Comparison of ENCODE assay signal across 2 cellular contexts in the genomic region with DNA sequence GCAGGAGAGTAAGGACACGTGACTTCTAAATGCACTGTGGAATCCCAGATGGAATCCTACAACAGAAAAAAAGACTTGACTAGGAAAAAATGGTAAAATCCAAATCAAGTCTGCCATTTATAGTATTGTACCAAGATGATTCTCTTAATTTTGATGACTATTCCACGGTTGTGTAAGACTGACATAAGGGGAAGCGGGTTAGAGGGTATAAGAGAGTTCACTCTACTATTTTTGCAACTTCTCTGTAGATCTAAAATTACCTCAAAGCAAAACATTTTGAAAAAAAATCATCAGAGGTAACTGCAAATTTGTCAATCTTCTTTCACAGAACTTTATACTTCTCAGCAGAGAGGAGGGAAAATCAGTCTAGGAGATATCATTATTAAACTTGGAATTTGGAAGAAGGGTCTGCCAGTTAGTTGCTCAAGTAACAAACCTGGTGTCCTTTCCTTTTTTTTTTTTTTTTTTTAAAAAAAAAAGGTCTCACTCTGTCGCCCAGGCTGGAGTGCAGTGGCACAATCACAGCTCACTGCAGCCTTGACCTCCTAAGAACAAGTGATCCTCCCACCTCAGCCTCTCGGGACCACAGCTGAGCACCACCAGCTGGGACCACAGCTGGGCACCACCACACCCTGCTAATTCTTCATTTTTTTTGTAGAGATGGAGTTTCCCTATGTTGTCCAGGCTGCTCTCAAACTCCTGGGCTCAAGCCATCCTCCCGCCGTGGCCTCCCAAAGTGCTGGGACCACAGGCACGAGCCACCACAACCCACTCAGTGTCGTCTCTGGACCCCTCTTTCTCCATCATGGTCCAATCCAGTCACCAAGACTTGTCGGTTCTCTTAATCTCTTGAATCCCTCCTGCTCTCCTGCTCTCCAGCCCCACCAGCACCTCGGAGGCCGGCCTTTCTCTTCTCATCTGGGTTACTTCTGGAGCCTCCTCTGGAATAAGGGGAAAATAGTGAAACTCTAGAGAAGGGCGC.
TF ChIP-seq lines count a peak whose summit lies in the region.

No MANE protein-coding gene starts in this region.

TF ChIP-seq in HCT116, 20 proteins besides CTCF, POLR2A, EP300 and RAD21:
- TF ChIP-seq EZH2phosphoT487 (IDR thresholded peaks at IDR 0.05; ENCODE audit: borderline replicate concordance) (no peak), TCF7L2 (IDR thresholded peaks at IDR 0.05; ENCODE audit: borderline replicate concordance, extremely low read depth, insufficient read depth, insufficient read length) (no peak), SIN3A (IDR thresholded peaks at IDR 0.05; ENCODE audit: low read depth) (no peak), ZNF274 (IDR thresholded peaks at IDR 0.05; ENCODE audit: low read depth, low read length) (no peak), SP1 (IDR thresholded peaks at IDR 0.05; ENCODE audit: low read depth) (no peak), ZFX (IDR thresholded peaks at IDR 0.05) (no peak), EGR1 (IDR thresholded peaks at IDR 0.05; ENCODE audit: low read depth) (no peak), CEBPB (IDR thresholded peaks at IDR 0.05; ENCODE audit: low read depth) (no peak), ELF1 (IDR thresholded peaks at IDR 0.05; ENCODE audit: borderline replicate concordance, low read depth) (no peak), CBX3 (IDR thresholded peaks at IDR 0.05; ENCODE audit: low read depth) (no peak), POLR2AphosphoS5 (IDR thresholded peaks at IDR 0.05; ENCODE audit: low read depth, low read length) (no peak), SRF (IDR thresholded peaks at IDR 0.05; ENCODE audit: low read depth) (no peak), EZH2 (IDR thresholded peaks at IDR 0.05) (no peak), FOSL1 (IDR thresholded peaks at IDR 0.05; ENCODE audit: low read depth) (no peak)
- TF ChIP-seq, protein P1, sequence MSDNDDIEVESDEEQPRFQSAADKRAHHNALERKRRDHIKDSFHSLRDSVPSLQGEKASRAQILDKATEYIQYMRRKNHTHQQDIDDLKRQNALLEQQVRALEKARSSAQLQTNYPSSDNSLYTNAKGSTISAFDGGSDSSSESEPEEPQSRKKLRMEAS (IDR thresholded peaks at IDR 0.05): no peak
- TF ChIP-seq, protein P2, sequence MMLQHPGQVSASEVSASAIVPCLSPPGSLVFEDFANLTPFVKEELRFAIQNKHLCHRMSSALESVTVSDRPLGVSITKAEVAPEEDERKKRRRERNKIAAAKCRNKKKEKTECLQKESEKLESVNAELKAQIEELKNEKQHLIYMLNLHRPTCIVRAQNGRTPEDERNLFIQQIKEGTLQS (IDR thresholded peaks at IDR 0.05): no peak
- TF ChIP-seq, protein P3, sequence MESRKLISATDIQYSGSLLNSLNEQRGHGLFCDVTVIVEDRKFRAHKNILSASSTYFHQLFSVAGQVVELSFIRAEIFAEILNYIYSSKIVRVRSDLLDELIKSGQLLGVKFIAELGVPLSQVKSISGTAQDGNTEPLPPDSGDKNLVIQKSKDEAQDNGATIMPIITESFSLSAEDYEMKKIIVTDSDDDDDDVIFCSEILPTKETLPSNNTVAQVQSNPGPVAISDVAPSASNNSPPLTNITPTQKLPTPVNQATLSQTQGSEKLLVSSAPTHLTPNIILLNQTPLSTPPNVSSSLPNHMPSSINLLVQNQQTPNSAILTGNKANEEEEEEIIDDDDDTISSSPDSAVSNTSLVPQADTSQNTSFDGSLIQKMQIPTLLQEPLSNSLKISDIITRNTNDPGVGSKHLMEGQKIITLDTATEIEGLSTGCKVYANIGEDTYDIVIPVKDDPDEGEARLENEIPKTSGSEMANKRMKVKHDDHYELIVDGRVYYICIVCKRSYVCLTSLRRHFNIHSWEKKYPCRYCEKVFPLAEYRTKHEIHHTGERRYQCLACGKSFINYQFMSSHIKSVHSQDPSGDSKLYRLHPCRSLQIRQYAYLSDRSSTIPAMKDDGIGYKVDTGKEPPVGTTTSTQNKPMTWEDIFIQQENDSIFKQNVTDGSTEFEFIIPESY (IDR thresholded peaks at IDR 0.05; ENCODE audit: extremely low read depth, insufficient replicate concordance, low read length): no peak
- TF ChIP-seq, protein P4, sequence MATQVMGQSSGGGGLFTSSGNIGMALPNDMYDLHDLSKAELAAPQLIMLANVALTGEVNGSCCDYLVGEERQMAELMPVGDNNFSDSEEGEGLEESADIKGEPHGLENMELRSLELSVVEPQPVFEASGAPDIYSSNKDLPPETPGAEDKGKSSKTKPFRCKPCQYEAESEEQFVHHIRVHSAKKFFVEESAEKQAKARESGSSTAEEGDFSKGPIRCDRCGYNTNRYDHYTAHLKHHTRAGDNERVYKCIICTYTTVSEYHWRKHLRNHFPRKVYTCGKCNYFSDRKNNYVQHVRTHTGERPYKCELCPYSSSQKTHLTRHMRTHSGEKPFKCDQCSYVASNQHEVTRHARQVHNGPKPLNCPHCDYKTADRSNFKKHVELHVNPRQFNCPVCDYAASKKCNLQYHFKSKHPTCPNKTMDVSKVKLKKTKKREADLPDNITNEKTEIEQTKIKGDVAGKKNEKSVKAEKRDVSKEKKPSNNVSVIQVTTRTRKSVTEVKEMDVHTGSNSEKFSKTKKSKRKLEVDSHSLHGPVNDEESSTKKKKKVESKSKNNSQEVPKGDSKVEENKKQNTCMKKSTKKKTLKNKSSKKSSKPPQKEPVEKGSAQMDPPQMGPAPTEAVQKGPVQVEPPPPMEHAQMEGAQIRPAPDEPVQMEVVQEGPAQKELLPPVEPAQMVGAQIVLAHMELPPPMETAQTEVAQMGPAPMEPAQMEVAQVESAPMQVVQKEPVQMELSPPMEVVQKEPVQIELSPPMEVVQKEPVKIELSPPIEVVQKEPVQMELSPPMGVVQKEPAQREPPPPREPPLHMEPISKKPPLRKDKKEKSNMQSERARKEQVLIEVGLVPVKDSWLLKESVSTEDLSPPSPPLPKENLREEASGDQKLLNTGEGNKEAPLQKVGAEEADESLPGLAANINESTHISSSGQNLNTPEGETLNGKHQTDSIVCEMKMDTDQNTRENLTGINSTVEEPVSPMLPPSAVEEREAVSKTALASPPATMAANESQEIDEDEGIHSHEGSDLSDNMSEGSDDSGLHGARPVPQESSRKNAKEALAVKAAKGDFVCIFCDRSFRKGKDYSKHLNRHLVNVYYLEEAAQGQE (IDR thresholded peaks at IDR 0.05; ENCODE audit: low read depth): no peak
TF ChIP-seq in HCT116: peak in this region for 0.

TF ChIP-seq in endothelial cell of umbilical vein, 7 proteins besides CTCF, POLR2A, EP300 and RAD21:
- TF ChIP-seq POLR2AphosphoS5 (IDR thresholded peaks at IDR 0.05; ENCODE audit: insufficient read depth, low read depth, low read length): no peak
- no peak for TF ChIP-seq GATA2 (IDR thresholded peaks at IDR 0.05; ENCODE audit: insufficient read depth, insufficient read length, low read depth, low read length)
- TF ChIP-seq, protein P1 (IDR thresholded peaks at IDR 0.05; ENCODE audit: insufficient read depth, insufficient read length): no peak
- no peak for TF ChIP-seq FOS (IDR thresholded peaks at IDR 0.05; ENCODE audit: borderline replicate concordance, insufficient read depth, low read length)
- TF ChIP-seq MYC (IDR thresholded peaks at IDR 0.05; ENCODE audit: low read depth, low read length): no peak
- TF ChIP-seq EZH2 (IDR thresholded peaks at IDR 0.05; ENCODE audit: borderline replicate concordance, low read depth, low read length, severe bottlenecking): no peak
- TF ChIP-seq JUN (IDR thresholded peaks at IDR 0.05; ENCODE audit: borderline replicate concordance, insufficient read depth, insufficient read length, low read depth): no peak
